In genomic region chr6:133814235-133814634, GRCh38 we compare ENCODE assay signal across 18 cellular contexts.
DNase-seq lines count a peak whose midpoint lies in the region; ATAC-seq and TF ChIP-seq lines count a peak whose summit lies in the region.
"Had no signal": no experiment of that assay in that cellular context is flagged by ENCODE, and none has a peak within 500 bp of the region (broad histone marks: within the 10 kb centered on the region; RNA-seq: fewer than 3 reads in every experiment).

No MANE protein-coding gene starts in this region.

- H3K14ac ChIP-seq in IMR-90 (replicated peaks; ENCODE audit: low read depth, low read length), result 0 out of 2 replicates have a peak overlapping the region, but pooled peaks have one; percentile 29

- H3K27ac Mint-ChIP-seq in Caco-2 (ENCODE audit: unreplicated experiment) (no peak overlapping the region), immature natural killer cell (no peak overlapping the region)
- H3K27ac Mint-ChIP-seq: CD8-positive, alpha-beta memory T cell; GM23338 had no signal

- peak overlapping the region; percentile 19; the same call in 1 of the 2 replicates for H4K91ac ChIP-seq in IMR-90 (ENCODE audit: insufficient read depth, low read depth, low read length)

- intact Hi-C loops in IMR-90 (cut with micrococcal nuclease), result no loop called here
- intact Hi-C loops in Caco-2 (cut with micrococcal nuclease; ENCODE audit: unreplicated experiment), result no loop called here

- TF ChIP-seq CTCF in IMR-90 (conservative IDR thresholded peaks at IDR 0.05; ENCODE audit: low read depth, low read length), result no peak
- TF ChIP-seq CTCF in fibroblast of the aortic adventitia (IDR thresholded peaks at IDR 0.05; ENCODE audit: insufficient read depth, low read length), result no peak
- TF ChIP-seq CTCF in omental fat pad (IDR thresholded peaks at IDR 0.05), result no peak
- no peak for TF ChIP-seq CTCF in Caco-2 (IDR thresholded peaks at IDR 0.05; ENCODE audit: insufficient read depth in 1 of 2, low read depth in 1 of 2, low read length in 1 of 2, severe bottlenecking in 1 of 2, unreplicated experiment in 1 of 2)

- peak; percentile 49 for ATAC-seq in IMR-90 (ENCODE audit: low read depth)
- peak; percentile 39 for ATAC-seq in omental fat pad (ENCODE audit: low FRiP score)
- no peak for ATAC-seq in HG02678 (IDR thresholded peaks at IDR 0.05; ENCODE audit: unreplicated experiment)
- ATAC-seq: GM23338 had no signal

- H3K27me3 Mint-ChIP-seq in Caco-2 (ENCODE audit: insufficient read depth, unreplicated experiment), result peaks cover 6% of the 10 kb centered on the region
- peaks cover 0 to 5% (median 1%) of the 10 kb centered on the region in 3 donors for H3K27me3 Mint-ChIP-seq in immature natural killer cell (ENCODE audit: low read depth in 3 of 3)

- TF ChIP-seq POLR2A in IMR-90 (IDR thresholded peaks at IDR 0.05; ENCODE audit: low read depth, low read length), result no peak

- H2AK5ac ChIP-seq in IMR-90 (ENCODE audit: low read depth, low read length), result peak overlapping the region; percentile 95

- peak overlapping the region; percentile 66; the same call in 1 of the 2 replicates for H2BK120ac ChIP-seq in IMR-90 (ENCODE audit: low read depth, low read length)

- H3K4me1 ChIP-seq in IMR-90 (ENCODE audit: control insufficient read depth, insufficient read depth, low read length) (peaks cover 3% of the 10 kb centered on the region), Caco-2 (no peaks in the 10 kb centered on the region)
- H3K4me1 ChIP-seq: BLaER1 had no signal

- no peaks in the 10 kb centered on the region for H3K36me3 ChIP-seq in IMR-90 (ENCODE audit: control insufficient read depth, insufficient read depth, low read length)
- no peaks in the 10 kb centered on the region for H3K36me3 ChIP-seq in Caco-2 (ENCODE audit: control insufficient read depth, insufficient read depth, low read length)
- H3K36me3 ChIP-seq: BLaER1 had no signal

- H3K27ac ChIP-seq in IMR-90 (ENCODE audit: insufficient read depth, low read length), result peak overlapping the region; percentile 26
- H3K27ac ChIP-seq: 22Rv1, BLaER1 had no signal

- peak overlapping the region; percentile 32; the same call in 1 of the 2 replicates for H3K18ac ChIP-seq in IMR-90 (ENCODE audit: low read depth, low read length)

- no CpG with 5 or more reads among the region's 1 CpG for WGBS in IMR-90 (ENCODE audit: extremely low coverage in 2 of 2, insufficient read length in 1 of 2), 2 experiments

- H3K9me1 ChIP-seq in IMR-90 (ENCODE audit: insufficient read depth, low read length), result peaks cover 2% of the 10 kb centered on the region; the same call in 1 of the 2 replicates

- no peaks in the 10 kb centered on the region for H3K4me1 Mint-ChIP-seq in Caco-2 (ENCODE audit: low read depth, unreplicated experiment)
- H3K4me1 Mint-ChIP-seq in immature natural killer cell, result no peaks in the 10 kb centered on the region
- H3K4me1 Mint-ChIP-seq: CD8-positive, alpha-beta memory T cell; GM23338 had no signal

- H2AFZ ChIP-seq in IMR-90 (replicated peaks; ENCODE audit: low read length, poor library complexity), result no peak overlapping the region
- H2AFZ ChIP-seq: GM23338 had no signal

- H3K4ac ChIP-seq in IMR-90 (ENCODE audit: low read depth, low read length), result peak overlapping the region; percentile 61

- H3K27me3 ChIP-seq in IMR-90 (ENCODE audit: control insufficient read depth, insufficient read depth, low read length) (no peaks in the 10 kb centered on the region), Caco-2 (replicated peaks; ENCODE audit: control insufficient read depth, insufficient read depth, low read length) (no peaks in the 10 kb centered on the region)
- H3K27me3 ChIP-seq: BLaER1 had no signal

- H3K4me2 ChIP-seq in IMR-90 (ENCODE audit: low read depth, low read length), result no peak overlapping the region
- H3K4me2 ChIP-seq: BLaER1, GM23338 had no signal

- H3K9me3 Mint-ChIP-seq in Caco-2 (ENCODE audit: unreplicated experiment) (no peaks in the 10 kb centered on the region), immature natural killer cell (peaks cover 0 to 3% (median 0%) of the 10 kb centered on the region in 6 donors)

- H3K36me3 Mint-ChIP-seq in Caco-2 (ENCODE audit: insufficient read depth, unreplicated experiment), result no peaks in the 10 kb centered on the region
- H3K36me3 Mint-ChIP-seq in immature natural killer cell, result no peaks in the 10 kb centered on the region
- H3K36me3 Mint-ChIP-seq: CD8-positive, alpha-beta memory T cell had no signal

- CTCF ChIA-PET in IMR-90 (lab: Yijun Ruan, JAX), result no interaction called here
- CTCF ChIA-PET in Caco-2 (lab: Charles Lee), result no interaction called here

- in situ Hi-C loops in IMR-90 (cut with MboI; ENCODE audit: low sequenced_read_pairs), result no loop called here

- H3K79me1 ChIP-seq in IMR-90 (ENCODE audit: low read depth in 1 of 2, low read length in 2 of 2), result no peaks in the 10 kb centered on the region

- H4K5ac ChIP-seq in IMR-90 (ENCODE audit: low read depth, low read length), result peak overlapping the region; percentile 7; the same call in 1 of the 2 replicates

- H2BK5ac ChIP-seq in IMR-90 (ENCODE audit: low read depth, low read length, poor library complexity, severe bottlenecking), result peak overlapping the region; percentile 68

- peak overlapping the region; percentile 23; the same call in 1 of the 2 replicates for H2BK20ac ChIP-seq in IMR-90 (ENCODE audit: low read depth, low read length)

- peak overlapping the region; percentile 55 to 57; a peak in 3 of 4 replicates for H4K8ac ChIP-seq in IMR-90 (ENCODE audit: low read depth in 2 of 2, low read length in 2 of 2)

- dilution Hi-C loops in IMR-90 (cut with HindIII; ENCODE audit: low sequenced_read_pairs, unreplicated experiment), result no loop called here

- peak overlapping the region; percentile 85; the same call in 2 of the 3 replicates for H2BK15ac ChIP-seq in IMR-90 (ENCODE audit: low read depth, low read length)

- DNase-seq in DMS 273 (lab: John Stamatoyannopoulos, UW; ENCODE audit: unreplicated experiment) (peak; percentile 10), DMS 273 treated with DMSO at 0.1 percent for 48 hours (lab: John Stamatoyannopoulos, UW) (no peak), IMR-90 (peak; percentile 58), fibroblast of the aortic adventitia (ENCODE audit: low read depth) (peak; percentile 75), omental fat pad (ENCODE audit: low spot score) (no peak), Caco-2 (no peak), immature natural killer cell (no peak)
- DNase-seq: CD8-positive, alpha-beta memory T cell; Karpas-422; MM.1S; NCI-H1105 treated with DMSO at 0.1 percent for 48 hours; NCI-H1694 treated with DMSO at 0.1 percent for 48 hours; NCI-H446 treated with DMSO at 0.1 percent for 48 hours; NCI-H748 treated with DMSO at 0.1 percent for 48 hours had no signal

- H4K20me1 ChIP-seq in IMR-90 (ENCODE audit: insufficient read depth, low read length), result no peaks in the 10 kb centered on the region
- H4K20me1 ChIP-seq: BLaER1 had no signal

- no peak overlapping the region for H2AK9ac ChIP-seq in IMR-90 (replicated peaks; ENCODE audit: low read depth, low read length, poor library complexity)

- no peak overlapping the region for H3K9ac ChIP-seq in IMR-90 (ENCODE audit: low read depth, low read length)
- H3K9ac ChIP-seq: BLaER1 had no signal

- POLR2A ChIA-PET in IMR-90 (lab: Charles Lee; ENCODE audit: unreplicated experiment) (no interaction called here), Caco-2 (lab: Charles Lee) (no interaction called here)

- H3K56ac ChIP-seq in IMR-90 (ENCODE audit: extremely low read depth, insufficient read depth, low read length), result no peak overlapping the region

- no peak overlapping the region for H3K4me3 ChIP-seq in IMR-90 (ENCODE audit: insufficient read depth, low read depth, low read length)
- H3K4me3 ChIP-seq in fibroblast of the aortic adventitia (ENCODE audit: low read depth, low read length), result no peak overlapping the region
- no peak overlapping the region for H3K4me3 ChIP-seq in Caco-2 (ENCODE audit: low read depth, low read length)
- H3K4me3 ChIP-seq: BLaER1, GM23338 had no signal

- TF ChIP-seq RAD21 in IMR-90 (IDR thresholded peaks at IDR 0.05; ENCODE audit: low read length), result no peak

- no peak overlapping the region for H3K4me3 Mint-ChIP-seq in Caco-2 (ENCODE audit: unreplicated experiment)
- H3K4me3 Mint-ChIP-seq in immature natural killer cell, result no peak overlapping the region
- H3K4me3 Mint-ChIP-seq: CD8-positive, alpha-beta memory T cell; GM23338 had no signal

- H3K9me3 ChIP-seq in IMR-90 (ENCODE audit: control insufficient read depth, insufficient read depth, low read length), result no peaks in the 10 kb centered on the region; the same call in 1 of the 2 replicates
- no peaks in the 10 kb centered on the region for H3K9me3 ChIP-seq in Caco-2

- no peak overlapping the region for H3K23ac ChIP-seq in IMR-90 (ENCODE audit: low read depth, low read length)

- BruUV-seq in IMR-90 (replicated peaks; lab: Mats Ljungman, UMichigan) (no TSS peak), Caco-2 (replicated peaks; lab: Mats Ljungman, UMichigan) (no TSS peak)

TF ChIP-seq in IMR-90, 13 proteins besides CTCF, POLR2A, EP300 and RAD21:
- no peak for TF ChIP-seq MAFK (IDR thresholded peaks at IDR 0.05; ENCODE audit: low read depth, low read length)

Comparison
In these comparisons a context has a peak if more than half of its experiments do, and no peak if none do; other contexts are left out.
1. DNase-seq: peak in DMS 273 (single experiment), IMR-90 (single experiment) and fibroblast of the aortic adventitia (single experiment); none in DMS 273 treated with DMSO at 0.1 percent for 48 hours (single experiment), omental fat pad (single experiment), Caco-2 (0 of 2) and immature natural killer cell (0 of 3).